In genomic region chr1:103525607-103526507, GRCh38 we compare ENCODE assay signal across 8 cellular contexts. TPM values are rescaled to one million over a fixed set of nuclear protein-coding genes. Genes with fewer than 3 reads are reported as not detected.
DNase-seq lines count a peak whose midpoint lies in the region; ATAC-seq and TF ChIP-seq lines count a peak whose summit lies in the region.

Gene RNPC3, plus strand, starts transcription at chr1:103525699. Its CDS starts 372 bp downstream, at chr1:103526071.

- peak; percentile 72 to 93 for TF ChIP-seq EP300 in tibial nerve (IDR thresholded peaks at IDR 0.05)

- ATAC-seq in HG02678 (IDR thresholded peaks at IDR 0.05; ENCODE audit: unreplicated experiment), result peak; percentile 76

- peak within 1 kb of the TSS; percentile 100 for H3K4me2 ChIP-seq in SU-DHL-6 (ENCODE audit: low read depth, low read length, poor library complexity, severe bottlenecking)
- H3K4me2 ChIP-seq in parathyroid adenoma (ENCODE audit: low read length), result peak within 1 kb of the TSS; percentile 81

- H3K9me2 ChIP-seq in SU-DHL-6 (replicated peaks; ENCODE audit: insufficient read depth, low read length), result no peaks in the 10 kb centered on the region

- H3K79me2 ChIP-seq in SU-DHL-6 (ENCODE audit: insufficient read depth, low read length) (peaks cover 50% of the 10 kb centered on the region), parathyroid adenoma (peaks cover 6% of the 10 kb centered on the region)

- H3K9ac ChIP-seq in SU-DHL-6 (ENCODE audit: low read length) (peak within 1 kb of the TSS; percentile 99), parathyroid adenoma (peak within 1 kb of the TSS; percentile 29)

- H3F3A ChIP-seq in SU-DHL-6 (ENCODE audit: insufficient read depth), result no peaks in the 10 kb centered on the region

- H3K4me3 ChIP-seq in GM12864 (ENCODE audit: low read depth, low read length) (peak within 1 kb of the TSS; percentile 85), SU-DHL-6 (ENCODE audit: insufficient read depth, low read length, poor library complexity, severe bottlenecking) (peak within 1 kb of the TSS; percentile 100), cardiac muscle cell (peak within 1 kb of the TSS; percentile 86), parathyroid adenoma (ENCODE audit: low read depth, low read length) (peak within 1 kb of the TSS; percentile 95), tibial nerve (peak within 1 kb of the TSS; percentile 52 to 88 (median 74))

- H3K27ac ChIP-seq in SU-DHL-6 (ENCODE audit: low read depth, low read length), result peak within 1 kb of the TSS; percentile 95
- H3K27ac ChIP-seq in cardiac muscle cell, result peak within 1 kb of the TSS; percentile 98
- peak within 1 kb of the TSS; percentile 97 for H3K27ac ChIP-seq in parathyroid adenoma
- peak within 1 kb of the TSS; percentile 83 to 99 (median 92) for H3K27ac ChIP-seq in tibial nerve

- peak in 1 of 2 donors; percentile 70 for TF ChIP-seq POLR2A in tibial nerve (IDR thresholded peaks at IDR 0.05)

- H3K9me3 ChIP-seq in SU-DHL-6 (ENCODE audit: insufficient read depth, low read length) (no peaks in the 10 kb centered on the region), cardiac muscle cell (ENCODE audit: low read depth) (no peaks in the 10 kb centered on the region), parathyroid adenoma (ENCODE audit: control insufficient read depth, low read length) (no peaks in the 10 kb centered on the region), tibial nerve (no peaks in the 10 kb centered on the region)

- H2AFZ ChIP-seq in SU-DHL-6 (ENCODE audit: low read depth, low read length, severe bottlenecking), result peak within 1 kb of the TSS; percentile 94
- H2AFZ ChIP-seq in parathyroid adenoma, result peak within 1 kb of the TSS; percentile 82

- H3K27me3 ChIP-seq in SU-DHL-6 (ENCODE audit: low read length) (no peaks in the 10 kb centered on the region), cardiac muscle cell (no peaks in the 10 kb centered on the region), parathyroid adenoma (ENCODE audit: control insufficient read depth, insufficient read depth, low read length) (no peaks in the 10 kb centered on the region), tibial nerve (no peaks in the 10 kb centered on the region)

- DNase-seq in GM12864 (ENCODE audit: low read depth) (peak; percentile 64), NCI-H128 (lab: John Stamatoyannopoulos, UW; ENCODE audit: unreplicated experiment) (peak; percentile 69), cardiac muscle cell (ENCODE audit: low read depth in 1 of 2, low spot score in 1 of 2) (peak; percentile 91 to 93), tibial nerve (ENCODE audit: low spot score in 2 of 2) (peak; percentile 79 to 91)
- peak; percentile 56 for DNase-seq in activated naive CD8-positive, alpha-beta T cell treated with anti-CD3 and anti-CD28 coated beads, Interleukin-2, amount 50 U/mL, for 16 hours (ENCODE audit: low read depth, low spot score)

- TF ChIP-seq CTCF in GM12864 (IDR thresholded peaks at IDR 0.05; ENCODE audit: low read depth, low read length, missing control alignments) (peak; percentile 23), SU-DHL-6 (IDR thresholded peaks at IDR 0.05; ENCODE audit: insufficient read depth, low read length, poor library complexity, severe bottlenecking) (no peak), cardiac muscle cell (IDR thresholded peaks at IDR 0.05; ENCODE audit: low read depth, low read length) (no peak), parathyroid adenoma (IDR thresholded peaks at IDR 0.05) (no peak), tibial nerve (IDR thresholded peaks at IDR 0.05) (peak in 1 of 5 experiments; percentile 15)

- H3K4me1 ChIP-seq in cardiac muscle cell (ENCODE audit: low read depth) (peaks cover 11% of the 10 kb centered on the region), parathyroid adenoma (peaks cover 3% of the 10 kb centered on the region), tibial nerve (peaks cover 0 to 40% (median 20%) of the 10 kb centered on the region in 4 donors)

- WGBS in tibial nerve, 2 donors, result 0% methylated on average over 45 to 46 of the region's 62 CpGs

- H4K20me1 ChIP-seq in SU-DHL-6 (ENCODE audit: low read depth, low read length), result peaks cover 24% of the 10 kb centered on the region

- H3K36me3 ChIP-seq in SU-DHL-6 (ENCODE audit: low read length) (peaks cover 25% of the 10 kb centered on the region), cardiac muscle cell (no peaks in the 10 kb centered on the region), parathyroid adenoma (ENCODE audit: control insufficient read depth, insufficient read depth, low read length) (no peaks in the 10 kb centered on the region), tibial nerve (peaks cover 0 to 15% (median 0%) of the 10 kb centered on the region in 3 donors)

RNA-seq across cellular contexts. Expression of gene RNPC3, which starts in this region (rescaled TPM):
- total RNA-seq in cardiac muscle cell (27.2 and 69.6 TPM in 2 replicates), tibial nerve (10 to 100 TPM; 50.1 to 87.4 (median 81.2) TPM)
- 84.1 and 116 TPM in 2 replicates for polyA plus RNA-seq in cardiac muscle cell

Comparison
In these comparisons a context has a peak if more than half of its experiments do, and no peak if none do; other contexts are left out.
1. Peak in every context shown above with its lines: DNase-seq, ATAC-seq, H3K4me3 ChIP-seq and H3K27ac ChIP-seq.